In genomic region chr22:39563571-39564428, GRCh38 we compare ENCODE assay signal across 2 cellular contexts.
TF ChIP-seq lines count a peak whose summit lies in the region.

No MANE protein-coding gene starts in this region.

TF ChIP-seq in HepG2, 621 proteins besides CTCF, POLR2A, EP300 and RAD21 (continues in another document):
- 0 out of 2 replicates have a peak, but pooled peaks have one; percentile 20 for TF ChIP-seq ATM (IDR thresholded peaks at IDR 0.05; ENCODE audit: borderline replicate concordance)
- TF ChIP-seq MNT (IDR thresholded peaks at IDR 0.05): peak; percentile 98
- no peak for TF ChIP-seq ZNF792 (CRISPR knock-in tag; IDR thresholded peaks at IDR 0.05)
- TF ChIP-seq, protein P1, sequence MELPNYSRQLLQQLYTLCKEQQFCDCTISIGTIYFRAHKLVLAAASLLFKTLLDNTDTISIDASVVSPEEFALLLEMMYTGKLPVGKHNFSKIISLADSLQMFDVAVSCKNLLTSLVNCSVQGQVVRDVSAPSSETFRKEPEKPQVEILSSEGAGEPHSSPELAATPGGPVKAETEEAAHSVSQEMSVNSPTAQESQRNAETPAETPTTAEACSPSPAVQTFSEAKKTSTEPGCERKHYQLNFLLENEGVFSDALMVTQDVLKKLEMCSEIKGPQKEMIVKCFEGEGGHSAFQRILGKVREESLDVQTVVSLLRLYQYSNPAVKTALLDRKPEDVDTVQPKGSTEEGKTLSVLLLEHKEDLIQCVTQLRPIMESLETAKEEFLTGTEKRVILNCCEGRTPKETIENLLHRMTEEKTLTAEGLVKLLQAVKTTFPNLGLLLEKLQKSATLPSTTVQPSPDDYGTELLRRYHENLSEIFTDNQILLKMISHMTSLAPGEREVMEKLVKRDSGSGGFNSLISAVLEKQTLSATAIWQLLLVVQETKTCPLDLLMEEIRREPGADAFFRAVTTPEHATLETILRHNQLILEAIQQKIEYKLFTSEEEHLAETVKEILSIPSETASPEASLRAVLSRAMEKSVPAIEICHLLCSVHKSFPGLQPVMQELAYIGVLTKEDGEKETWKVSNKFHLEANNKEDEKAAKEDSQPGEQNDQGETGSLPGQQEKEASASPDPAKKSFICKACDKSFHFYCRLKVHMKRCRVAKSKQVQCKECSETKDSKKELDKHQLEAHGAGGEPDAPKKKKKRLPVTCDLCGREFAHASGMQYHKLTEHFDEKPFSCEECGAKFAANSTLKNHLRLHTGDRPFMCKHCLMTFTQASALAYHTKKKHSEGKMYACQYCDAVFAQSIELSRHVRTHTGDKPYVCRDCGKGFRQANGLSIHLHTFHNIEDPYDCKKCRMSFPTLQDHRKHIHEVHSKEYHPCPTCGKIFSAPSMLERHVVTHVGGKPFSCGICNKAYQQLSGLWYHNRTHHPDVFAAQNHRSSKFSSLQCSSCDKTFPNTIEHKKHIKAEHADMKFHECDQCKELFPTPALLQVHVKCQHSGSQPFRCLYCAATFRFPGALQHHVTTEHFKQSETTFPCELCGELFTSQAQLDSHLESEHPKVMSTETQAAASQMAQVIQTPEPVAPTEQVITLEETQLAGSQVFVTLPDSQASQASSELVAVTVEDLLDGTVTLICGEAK (IDR thresholded peaks at IDR 0.05): 0 out of 2 replicates have a peak, but pooled peaks have one; percentile 9
- TF ChIP-seq, protein P1 (CRISPR knock-in tag; IDR thresholded peaks at IDR 0.05): no peak

TF ChIP-seq in GM12878, 131 proteins besides CTCF, POLR2A, EP300 and RAD21:
- TF ChIP-seq RFX5 (IDR thresholded peaks at IDR 0.05; ENCODE audit: low read depth, low read length) (no peak), PBX3 (IDR thresholded peaks at IDR 0.05; ENCODE audit: insufficient replicate concordance, low read depth, low read length) (peak; percentile 9)
- TF ChIP-seq, protein P2, sequence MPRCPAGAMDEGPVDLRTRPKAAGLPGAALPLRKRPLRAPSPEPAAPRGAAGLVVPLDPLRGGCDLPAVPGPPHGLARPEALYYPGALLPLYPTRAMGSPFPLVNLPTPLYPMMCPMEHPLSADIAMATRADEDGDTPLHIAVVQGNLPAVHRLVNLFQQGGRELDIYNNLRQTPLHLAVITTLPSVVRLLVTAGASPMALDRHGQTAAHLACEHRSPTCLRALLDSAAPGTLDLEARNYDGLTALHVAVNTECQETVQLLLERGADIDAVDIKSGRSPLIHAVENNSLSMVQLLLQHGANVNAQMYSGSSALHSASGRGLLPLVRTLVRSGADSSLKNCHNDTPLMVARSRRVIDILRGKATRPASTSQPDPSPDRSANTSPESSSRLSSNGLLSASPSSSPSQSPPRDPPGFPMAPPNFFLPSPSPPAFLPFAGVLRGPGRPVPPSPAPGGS (IDR thresholded peaks at IDR 0.05; ENCODE audit: borderline replicate concordance, insufficient read depth, low read depth, low read length, poor library complexity, severe bottlenecking): peak; percentile 58
TF ChIP-seq in GM12878: peak in this region for 2.
